Comparison of ENCODE assay signal across 10 cellular contexts in genomic region chr16:31475949-31476304, GRCh38. TPM values are rescaled to one million over a fixed set of nuclear protein-coding genes. Genes with fewer than 3 reads are reported as not detected.
A peak's percentile ranks its signal among the peaks of the same experiment; 100 is the strongest.
DNase-seq lines count a peak whose midpoint lies in the region; ATAC-seq and TF ChIP-seq lines count a peak whose summit lies in the region.
"Had no signal": no experiment of that assay in that cellular context is flagged by ENCODE, and none has a peak within 500 bp of the region (broad histone marks: within the 10 kb centered on the region; RNA-seq: fewer than 3 reads in every experiment).

No MANE protein-coding gene starts in this region.

- peaks cover 20% of the 10 kb centered on the region for H3K4me1 Mint-ChIP-seq in T-helper 1 cell treated with Interleukin-12 subunit alpha and Interleukin-12 subunit beta and Interleukin-4 antibody, amounts not matched to agents 30 μg/mL and 1 μg/mL, for 36 hours (ENCODE audit: low read depth)
- H3K4me1 Mint-ChIP-seq in activated CD8-positive, alpha-beta T cell treated with anti-CD3 and anti-CD28 coated beads for 36 hours (ENCODE audit: low read depth) = peaks cover 19% of the 10 kb centered on the region
- H3K4me1 Mint-ChIP-seq in stimulated activated naive CD8-positive, alpha-beta T cell treated with anti-CD3 and anti-CD28 coated beads, Interleukin-15, amount 100 ng/mL, for 72 hours = peaks cover 40% of the 10 kb centered on the region

- intact Hi-C loops in activated CD8-positive, alpha-beta T cell treated with anti-CD3 and anti-CD28 coated beads for 36 hours (cut with micrococcal nuclease) = no loop called here

- no peak for TF ChIP-seq CTCF in activated CD8-positive, alpha-beta T cell treated with anti-CD3 and anti-CD28 coated beads for 36 hours (IDR thresholded peaks at IDR 0.05)

- peak overlapping the region; percentile 41 for H3K27ac Mint-ChIP-seq in T-helper 1 cell treated with Interleukin-12 subunit alpha and Interleukin-12 subunit beta and Interleukin-4 antibody, amounts not matched to agents 30 μg/mL and 1 μg/mL, for 36 hours
- no peak overlapping the region for H3K27ac Mint-ChIP-seq in activated CD8-positive, alpha-beta T cell treated with anti-CD3 and anti-CD28 coated beads for 36 hours
- H3K27ac Mint-ChIP-seq in stimulated activated naive CD8-positive, alpha-beta T cell treated with anti-CD3 and anti-CD28 coated beads, Interleukin-15, amount 100 ng/mL, for 72 hours = no peak overlapping the region

- H3K36me3 Mint-ChIP-seq in T-helper 1 cell treated with Interleukin-12 subunit alpha and Interleukin-12 subunit beta and Interleukin-4 antibody, amounts not matched to agents 30 μg/mL and 1 μg/mL, for 36 hours (ENCODE audit: low read depth) = no peaks in the 10 kb centered on the region
- H3K36me3 Mint-ChIP-seq in activated CD8-positive, alpha-beta T cell treated with anti-CD3 and anti-CD28 coated beads for 36 hours (ENCODE audit: low read depth) = no peaks in the 10 kb centered on the region

- DNase-seq in T-helper 1 cell (no peak), iPS-NIHi7 (ENCODE audit: extremely low spot score) (peak; percentile 20), HEK293T (ENCODE audit: extremely low spot score) (no peak), glomerular visceral epithelial cell (ENCODE audit: extremely low spot score) (no peak), Ammon's horn (ENCODE audit: low spot score) (no peak)
- no peak for DNase-seq in activated CD8-positive, alpha-beta T cell treated with anti-CD3 and anti-CD28 coated beads for 36 hours
- no peak for DNase-seq in stimulated activated naive CD8-positive, alpha-beta T cell treated with anti-CD3 and anti-CD28 coated beads, Interleukin-15, amount 100 ng/mL, for 72 hours
- DNase-seq: Right ventricle myocardium superior; stimulated activated CD4-positive, alpha-beta T cell treated with anti-CD3 and anti-CD28 coated beads, Interleukin-12 subunit alpha, Interleukin-12 subunit beta, amount 100 ng/mL, for 4 hours had no signal

- H3K27me3 Mint-ChIP-seq in T-helper 1 cell treated with Interleukin-12 subunit alpha and Interleukin-12 subunit beta and Interleukin-4 antibody, amounts not matched to agents 30 μg/mL and 1 μg/mL, for 36 hours (ENCODE audit: low read depth) = peaks cover 62% of the 10 kb centered on the region
- H3K27me3 Mint-ChIP-seq in activated CD8-positive, alpha-beta T cell treated with anti-CD3 and anti-CD28 coated beads for 36 hours = peaks cover 16% of the 10 kb centered on the region
- peaks cover 47% of the 10 kb centered on the region for H3K27me3 Mint-ChIP-seq in stimulated activated naive CD8-positive, alpha-beta T cell treated with anti-CD3 and anti-CD28 coated beads, Interleukin-15, amount 100 ng/mL, for 72 hours

- peak overlapping the region; percentile 78 for H3K4me3 Mint-ChIP-seq in T-helper 1 cell treated with Interleukin-12 subunit alpha and Interleukin-12 subunit beta and Interleukin-4 antibody, amounts not matched to agents 30 μg/mL and 1 μg/mL, for 36 hours
- peak overlapping the region; percentile 77 for H3K4me3 Mint-ChIP-seq in activated CD8-positive, alpha-beta T cell treated with anti-CD3 and anti-CD28 coated beads for 36 hours
- H3K4me3 Mint-ChIP-seq in stimulated activated naive CD8-positive, alpha-beta T cell treated with anti-CD3 and anti-CD28 coated beads, Interleukin-15, amount 100 ng/mL, for 72 hours = peak overlapping the region; percentile 87 to 95

- no peak for ATAC-seq in activated CD8-positive, alpha-beta T cell treated with anti-CD3 and anti-CD28 coated beads for 36 hours
- ATAC-seq in stimulated activated naive CD8-positive, alpha-beta T cell treated with anti-CD3 and anti-CD28 coated beads, Interleukin-15, amount 100 ng/mL, for 72 hours = no peak

- POLR2A ChIA-PET in activated CD8-positive, alpha-beta T cell treated with anti-CD3 and anti-CD28 coated beads for 36 hours (lab: Charles Lee) = interaction anchor here (1.0 to 4.2 kb wide), 3 partner anchors 12 to 18 kb away, joined by 4 to 16 read pairs (median 6); no protein-coding TSS in a partner anchor
- POLR2A ChIA-PET in HEK293T (lab: Yijun Ruan, JAX) = no interaction called here

- CTCF ChIA-PET in activated CD8-positive, alpha-beta T cell treated with anti-CD3 and anti-CD28 coated beads for 36 hours (lab: Charles Lee) = interaction anchor here (0.8 to 10.2 kb wide), 3 partner anchors 11 to 20 kb away, joined by 3 to 70 read pairs (median 3); partner anchors contain the start of gene ARMC5
- CTCF ChIA-PET in HEK293T (lab: Yijun Ruan, JAX) = no interaction called here

- H3K9me3 Mint-ChIP-seq in T-helper 1 cell treated with Interleukin-12 subunit alpha and Interleukin-12 subunit beta and Interleukin-4 antibody, amounts not matched to agents 30 μg/mL and 1 μg/mL, for 36 hours = no peaks in the 10 kb centered on the region
- no peaks in the 10 kb centered on the region for H3K9me3 Mint-ChIP-seq in activated CD8-positive, alpha-beta T cell treated with anti-CD3 and anti-CD28 coated beads for 36 hours
- H3K9me3 Mint-ChIP-seq in stimulated activated naive CD8-positive, alpha-beta T cell treated with anti-CD3 and anti-CD28 coated beads, Interleukin-15, amount 100 ng/mL, for 72 hours = no peaks in the 10 kb centered on the region

TF ChIP-seq in HEK293T, 16 proteins besides CTCF, POLR2A, EP300 and RAD21:
- TF ChIP-seq PKNOX1 (IDR thresholded peaks at IDR 0.05) = no peak
TF ChIP-seq in HEK293T: peak in this region for 0.

RNA-seq across cellular contexts. Expression of gene TGFB1I1, which starts 4.0 kb away (rescaled TPM):
- total RNA-seq in activated CD8-positive, alpha-beta T cell treated with anti-CD3 and anti-CD28 coated beads for 36 hours = 1 to 10 TPM in 1 of 2 experiments, under 1 TPM in 1; 0.92 to 1.2 TPM

RNA-seq across cellular contexts. Expression of gene SLC5A2, which starts 7.0 kb away (rescaled TPM):
- total RNA-seq in activated CD8-positive, alpha-beta T cell treated with anti-CD3 and anti-CD28 coated beads for 36 hours = not detected
- total RNA-seq: Right ventricle myocardium superior had no signal

RNA-seq across cellular contexts. Expression of gene ARMC5, which starts 16.6 kb away (rescaled TPM):
- total RNA-seq in activated CD8-positive, alpha-beta T cell treated with anti-CD3 and anti-CD28 coated beads for 36 hours = 10 to 100 TPM in 1 of 2 experiments, 1 to 10 TPM in 1; 8.2 to 10.0 TPM

RNA-seq across cellular contexts. Expression of gene RUSF1, which starts 32.3 kb away (rescaled TPM):
- total RNA-seq in activated CD8-positive, alpha-beta T cell treated with anti-CD3 and anti-CD28 coated beads for 36 hours = 10 to 100 TPM; 35.8 to 36.7 TPM

RNA-seq across cellular contexts. Expression of gene ZNF843, which starts 33.3 kb away (rescaled TPM):
- not detected for total RNA-seq in activated CD8-positive, alpha-beta T cell treated with anti-CD3 and anti-CD28 coated beads for 36 hours
